In genomic region chr20:34704177-34705007, GRCh38 we compare ENCODE assay signal across 1 cellular context.
TF ChIP-seq lines count a peak whose summit lies in the region.

A gene with protein sequence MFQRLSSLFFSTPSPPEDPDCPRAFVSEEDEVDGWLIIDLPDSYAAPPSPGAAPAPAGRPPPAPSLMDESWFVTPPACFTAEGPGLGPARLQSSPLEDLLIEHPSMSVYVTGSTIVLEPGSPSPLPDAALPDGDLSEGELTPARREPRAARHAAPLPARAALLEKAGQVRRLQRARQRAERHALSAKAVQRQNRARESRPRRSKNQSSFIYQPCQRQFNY (plus strand): TSS chr20:34704344. CDS start chr20:34708740, 4,396 bp downstream.

TF ChIP-seq in HepG2, 621 proteins besides CTCF, POLR2A, EP300 and RAD21 (continued from another document and continues in another):
- TF ChIP-seq, protein P1, sequence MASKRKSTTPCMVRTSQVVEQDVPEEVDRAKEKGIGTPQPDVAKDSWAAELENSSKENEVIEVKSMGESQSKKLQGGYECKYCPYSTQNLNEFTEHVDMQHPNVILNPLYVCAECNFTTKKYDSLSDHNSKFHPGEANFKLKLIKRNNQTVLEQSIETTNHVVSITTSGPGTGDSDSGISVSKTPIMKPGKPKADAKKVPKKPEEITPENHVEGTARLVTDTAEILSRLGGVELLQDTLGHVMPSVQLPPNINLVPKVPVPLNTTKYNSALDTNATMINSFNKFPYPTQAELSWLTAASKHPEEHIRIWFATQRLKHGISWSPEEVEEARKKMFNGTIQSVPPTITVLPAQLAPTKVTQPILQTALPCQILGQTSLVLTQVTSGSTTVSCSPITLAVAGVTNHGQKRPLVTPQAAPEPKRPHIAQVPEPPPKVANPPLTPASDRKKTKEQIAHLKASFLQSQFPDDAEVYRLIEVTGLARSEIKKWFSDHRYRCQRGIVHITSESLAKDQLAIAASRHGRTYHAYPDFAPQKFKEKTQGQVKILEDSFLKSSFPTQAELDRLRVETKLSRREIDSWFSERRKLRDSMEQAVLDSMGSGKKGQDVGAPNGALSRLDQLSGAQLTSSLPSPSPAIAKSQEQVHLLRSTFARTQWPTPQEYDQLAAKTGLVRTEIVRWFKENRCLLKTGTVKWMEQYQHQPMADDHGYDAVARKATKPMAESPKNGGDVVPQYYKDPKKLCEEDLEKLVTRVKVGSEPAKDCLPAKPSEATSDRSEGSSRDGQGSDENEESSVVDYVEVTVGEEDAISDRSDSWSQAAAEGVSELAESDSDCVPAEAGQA (IDR thresholded peaks at IDR 0.05; ENCODE audit: low read depth), result peak; percentile 55
- TF ChIP-seq, protein P1 (CRISPR knock-in tag; IDR thresholded peaks at IDR 0.05; ENCODE audit: borderline replicate concordance), result 0 out of 2 replicates have a peak, but pooled peaks have one; percentile 9
- TF ChIP-seq EZH2 (conservative IDR thresholded peaks at IDR 0.05; ENCODE audit: low read depth, low read length), result no peak
- no peak for TF ChIP-seq U2AF2 (IDR thresholded peaks at IDR 0.05; ENCODE audit: low read depth, low read length)
- TF ChIP-seq ZNF619 (CRISPR knock-in tag; IDR thresholded peaks at IDR 0.05), result peak; percentile 49; the same call in 1 of the 2 replicates
- TF ChIP-seq ARHGAP35 (CRISPR knock-in tag; IDR thresholded peaks at IDR 0.05; ENCODE audit: borderline replicate concordance), result no peak
- no peak for TF ChIP-seq ZC3H4 (CRISPR knock-in tag; IDR thresholded peaks at IDR 0.05; ENCODE audit: borderline replicate concordance)
- TF ChIP-seq SOX6 (IDR thresholded peaks at IDR 0.05), result no peak
- TF ChIP-seq SOX6 (CRISPR knock-in tag; IDR thresholded peaks at IDR 0.05), result peak; percentile 17
- no peak for TF ChIP-seq TBX2 (CRISPR knock-in tag; IDR thresholded peaks at IDR 0.05; ENCODE audit: borderline replicate concordance)
- no peak for TF ChIP-seq U2AF1 (optimal IDR thresholded peaks at IDR 0.05; ENCODE audit: low read depth, low read length)
- no peak for TF ChIP-seq RAD51 (IDR thresholded peaks at IDR 0.05; ENCODE audit: borderline replicate concordance)
- peak; percentile 52 for TF ChIP-seq SP2 (CRISPR knock-in tag; IDR thresholded peaks at IDR 0.05)
- no peak for TF ChIP-seq ZNF382 (CRISPR knock-in tag; IDR thresholded peaks at IDR 0.05; ENCODE audit: borderline replicate concordance)
- TF ChIP-seq FIP1L1 (IDR thresholded peaks at IDR 0.05; ENCODE audit: borderline replicate concordance, insufficient read depth, low read depth, low read length), result no peak
- TF ChIP-seq KDM5A (IDR thresholded peaks at IDR 0.05; ENCODE audit: borderline replicate concordance, low read length), result peak; percentile 82; the same call in 1 of the 2 replicates
- TF ChIP-seq GLMP (CRISPR knock-in tag; IDR thresholded peaks at IDR 0.05; ENCODE audit: borderline replicate concordance), result no peak
- TF ChIP-seq ZBTB46 (CRISPR knock-in tag; IDR thresholded peaks at IDR 0.05; ENCODE audit: borderline replicate concordance), result no peak
- no peak for TF ChIP-seq HMG20A (CRISPR knock-in tag; IDR thresholded peaks at IDR 0.05; ENCODE audit: borderline replicate concordance)
- TF ChIP-seq, protein P2, sequence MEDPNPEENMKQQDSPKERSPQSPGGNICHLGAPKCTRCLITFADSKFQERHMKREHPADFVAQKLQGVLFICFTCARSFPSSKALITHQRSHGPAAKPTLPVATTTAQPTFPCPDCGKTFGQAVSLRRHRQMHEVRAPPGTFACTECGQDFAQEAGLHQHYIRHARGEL (CRISPR knock-in tag; IDR thresholded peaks at IDR 0.05), result 0 out of 2 replicates have a peak, but pooled peaks have one; percentile 73
- peak; percentile 74 for TF ChIP-seq KDM2A (CRISPR knock-in tag; IDR thresholded peaks at IDR 0.05; ENCODE audit: borderline replicate concordance, low read depth)
- TF ChIP-seq TBP (CRISPR knock-in tag; IDR thresholded peaks at IDR 0.05), result peak; percentile 93; the same call in 1 of the 2 replicates
- peak; percentile 92 for TF ChIP-seq RARA (CRISPR knock-in tag; IDR thresholded peaks at IDR 0.05)
- peak; percentile 7; the same call in 1 of the 2 replicates for TF ChIP-seq ZNF678 (CRISPR knock-in tag; IDR thresholded peaks at IDR 0.05)
- TF ChIP-seq ZNF234 (CRISPR knock-in tag; conservative IDR thresholded peaks at IDR 0.05), result peak; percentile 90; the same call in 1 of the 2 replicates
- 0 out of 2 replicates have a peak, but pooled peaks have one; percentile 38 for TF ChIP-seq HNRNPL (IDR thresholded peaks at IDR 0.05; ENCODE audit: low read depth, low read length)
- TF ChIP-seq HNRNPUL1 (IDR thresholded peaks at IDR 0.05; ENCODE audit: low read depth, low read length), result no peak
- TF ChIP-seq ZNF740 (CRISPR knock-in tag; IDR thresholded peaks at IDR 0.05), result peak; percentile 67; the same call in 1 of the 2 replicates
- peak; percentile 49; the same call in 1 of the 2 replicates for TF ChIP-seq TOPORS (CRISPR knock-in tag; IDR thresholded peaks at IDR 0.05)
- TF ChIP-seq MED8 (CRISPR knock-in tag; IDR thresholded peaks at IDR 0.05; ENCODE audit: insufficient replicate concordance), result no peak
- TF ChIP-seq ELF3 (CRISPR knock-in tag; IDR thresholded peaks at IDR 0.05), result peak; percentile 43; the same call in 1 of the 2 replicates
- TF ChIP-seq MTA1 (CRISPR knock-in tag; IDR thresholded peaks at IDR 0.05; ENCODE audit: borderline replicate concordance), result peak; percentile 15; the same call in 1 of the 2 replicates
- TF ChIP-seq FOSL2 (CRISPR knock-in tag; IDR thresholded peaks at IDR 0.05), result peak; percentile 49
- TF ChIP-seq IRF2 (CRISPR knock-in tag; IDR thresholded peaks at IDR 0.05), result no peak
- peak; percentile 12; the same call in 1 of the 2 replicates for TF ChIP-seq ERF (CRISPR knock-in tag; IDR thresholded peaks at IDR 0.05)
- TF ChIP-seq ZSCAN20 (CRISPR knock-in tag; IDR thresholded peaks at IDR 0.05; ENCODE audit: borderline replicate concordance), result 0 out of 2 replicates have a peak, but pooled peaks have one; percentile 66
- TF ChIP-seq ZNF746 (CRISPR knock-in tag; IDR thresholded peaks at IDR 0.05), result no peak
- TF ChIP-seq, protein P3, sequence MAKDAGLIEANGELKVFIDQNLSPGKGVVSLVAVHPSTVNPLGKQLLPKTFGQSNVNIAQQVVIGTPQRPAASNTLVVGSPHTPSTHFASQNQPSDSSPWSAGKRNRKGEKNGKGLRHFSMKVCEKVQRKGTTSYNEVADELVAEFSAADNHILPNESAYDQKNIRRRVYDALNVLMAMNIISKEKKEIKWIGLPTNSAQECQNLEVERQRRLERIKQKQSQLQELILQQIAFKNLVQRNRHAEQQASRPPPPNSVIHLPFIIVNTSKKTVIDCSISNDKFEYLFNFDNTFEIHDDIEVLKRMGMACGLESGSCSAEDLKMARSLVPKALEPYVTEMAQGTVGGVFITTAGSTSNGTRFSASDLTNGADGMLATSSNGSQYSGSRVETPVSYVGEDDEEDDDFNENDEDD (CRISPR knock-in tag; IDR thresholded peaks at IDR 0.05; ENCODE audit: borderline replicate concordance), result 0 out of 2 replicates have a peak, but pooled peaks have one; percentile 27
- TF ChIP-seq SAP130 (CRISPR knock-in tag; IDR thresholded peaks at IDR 0.05; ENCODE audit: low read depth), result peak; percentile 86
- no peak for TF ChIP-seq ZNF646 (CRISPR knock-in tag; IDR thresholded peaks at IDR 0.05)
- 0 out of 2 replicates have a peak, but pooled peaks have one; percentile 22 for TF ChIP-seq ZBTB43 (CRISPR knock-in tag; conservative IDR thresholded peaks at IDR 0.05)
- peak; percentile 76 for TF ChIP-seq RBM39 (IDR thresholded peaks at IDR 0.05; ENCODE audit: low read depth, low read length, poor library complexity, severe bottlenecking)
- no peak; the same call in 1 of the 2 replicates for TF ChIP-seq KMT2B (CRISPR knock-in tag; IDR thresholded peaks at IDR 0.05)
- peak in 1 of 2 experiments; percentile 36; a peak in 1 of 4 replicates for TF ChIP-seq KLF16 (CRISPR knock-in tag; IDR thresholded peaks at IDR 0.05)
- 0 out of 2 replicates have a peak, but pooled peaks have one; percentile 1 for TF ChIP-seq MXD4 (CRISPR knock-in tag; IDR thresholded peaks at IDR 0.05)
